1 cellular context compared by ENCODE assay signal in the genomic region with DNA sequence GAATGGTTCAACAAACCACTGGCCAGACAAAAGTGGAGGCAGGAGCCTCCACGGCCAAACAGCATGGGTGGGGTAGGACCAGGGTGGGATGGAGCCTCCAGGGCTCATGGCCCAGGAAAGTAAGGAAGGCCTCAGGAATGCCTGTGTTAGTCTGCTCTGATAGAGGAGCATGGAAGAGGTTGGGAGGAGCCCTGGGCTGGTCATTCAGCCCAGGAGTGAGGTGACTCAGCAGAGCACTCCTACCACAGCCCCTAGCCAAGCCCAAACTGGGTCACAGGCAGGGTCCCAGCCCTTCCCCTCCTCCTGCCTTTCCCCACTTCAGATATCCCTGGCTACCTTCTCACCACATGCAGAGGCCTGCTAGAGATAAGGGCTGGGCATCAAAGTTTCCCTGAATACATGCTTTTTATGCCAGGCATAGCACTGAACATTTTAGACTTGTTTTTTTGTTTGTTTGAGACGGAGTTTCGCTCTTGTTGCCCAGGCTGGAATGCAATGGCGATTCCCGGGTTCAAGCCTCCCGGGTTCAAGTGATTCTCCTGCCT.
TF ChIP-seq lines count a peak whose summit lies in the region.

No MANE protein-coding gene starts in this region.

TF ChIP-seq in WTC11, 78 proteins besides CTCF, POLR2A, EP300 and RAD21 (continued from another document):
- TF ChIP-seq, protein P1, sequence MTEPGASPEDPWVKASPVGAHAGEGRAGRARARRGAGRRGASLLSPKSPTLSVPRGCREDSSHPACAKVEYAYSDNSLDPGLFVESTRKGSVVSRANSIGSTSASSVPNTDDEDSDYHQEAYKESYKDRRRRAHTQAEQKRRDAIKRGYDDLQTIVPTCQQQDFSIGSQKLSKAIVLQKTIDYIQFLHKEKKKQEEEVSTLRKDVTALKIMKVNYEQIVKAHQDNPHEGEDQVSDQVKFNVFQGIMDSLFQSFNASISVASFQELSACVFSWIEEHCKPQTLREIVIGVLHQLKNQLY (CRISPR knock-in tag; IDR thresholded peaks at IDR 0.05) = no peak
- TF ChIP-seq ZNF671 (CRISPR knock-in tag; IDR thresholded peaks at IDR 0.05) (no peak), NFYB (CRISPR knock-in tag; conservative IDR thresholded peaks at IDR 0.05; ENCODE audit: low read depth) (no peak)
